16 cellular contexts compared by ENCODE assay signal in the genomic region with DNA sequence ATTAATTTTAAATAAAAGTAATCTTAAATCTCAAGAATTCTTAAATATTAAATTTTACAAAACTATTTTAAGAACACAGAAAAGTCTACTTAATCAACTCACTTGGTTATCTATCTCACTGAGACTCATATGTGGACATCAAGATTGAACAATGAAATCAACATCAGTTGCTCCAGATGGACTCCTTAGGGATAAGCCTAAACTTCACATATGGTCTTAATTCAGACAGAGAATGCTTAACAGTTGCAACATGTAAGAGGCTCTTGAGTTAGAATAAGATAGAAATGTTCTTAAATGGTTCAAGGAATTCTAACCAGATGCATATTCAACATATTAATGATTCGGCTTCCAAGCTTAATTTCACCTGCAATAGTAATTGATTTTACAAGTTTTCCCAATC.
"Had no signal": no experiment of that assay in that cellular context is flagged by ENCODE, and none has a peak within 500 bp of the region (broad histone marks: within the 10 kb centered on the region; RNA-seq: fewer than 3 reads in every experiment).

No MANE protein-coding gene starts in this region.

- H3K27me3 ChIP-seq: thyroid gland had no signal

- H3K4me1 ChIP-seq: thyroid gland had no signal

- H3K9me3 Mint-ChIP-seq: neural crest cell had no signal

- DNase-seq: activated CD4-positive, alpha-beta T cell treated with anti-CD3 and anti-CD28 coated beads for 36 hours; activated CD4-positive, alpha-beta T cell treated with anti-CD3 and anti-CD28 coated beads, Interleukin-2, amount 50 U/mL, for 48 hours; activated gamma-delta T cell; effector CD8-positive, alpha-beta T cell; left ventricle myocardium superior; naive B cell; stimulated activated CD4-positive, alpha-beta T cell treated with anti-CD3 and anti-CD28 coated beads, Interleukin-2, amount 100 ng/mL, for 24 hours; stimulated activated naive CD4-positive, alpha-beta T cell treated with Interleukin-2 at 50 U/mL for 16 hours; thyroid gland had no signal

- H3K4me1 Mint-ChIP-seq: activated CD4-positive, alpha-beta T cell treated with anti-CD3 and anti-CD28 coated beads for 36 hours; memory B cell; naive B cell; neural crest cell; WTC11 had no signal

- H3K4me3 Mint-ChIP-seq: activated CD4-positive, alpha-beta T cell treated with anti-CD3 and anti-CD28 coated beads for 36 hours; dendritic cell treated with granulocyte-macrophage colony-stimulating factor and Interleukin-4, amounts not matched to agents 40 ng/mL and 50 ng/mL, for 4 days; memory B cell; naive B cell; neural crest cell; T-helper 2 cell treated with Interferon-gamma antibody and Interleukin-4, amounts not matched to agents 5 μg/mL and 100 μg/mL, for 36 hours; WTC11 had no signal

- H3K36me3 ChIP-seq: thyroid gland had no signal

- H3K36me3 Mint-ChIP-seq: memory B cell, naive B cell, WTC11 had no signal

- H3K27ac ChIP-seq: thyroid gland had no signal

- H3K27ac Mint-ChIP-seq: activated CD4-positive, alpha-beta T cell treated with anti-CD3 and anti-CD28 coated beads for 36 hours; activated naive CD4-positive, alpha-beta T cell treated with anti-CD3 and anti-CD28 coated beads, Interleukin-2, amount 50 U/mL, for 72 hours; dendritic cell treated with granulocyte-macrophage colony-stimulating factor and Interleukin-4, amounts not matched to agents 40 ng/mL and 50 ng/mL, for 4 days; memory B cell; naive B cell; progenitor cell of endocrine pancreas; T-helper 2 cell treated with Interferon-gamma antibody and Interleukin-4, amounts not matched to agents 5 μg/mL and 100 μg/mL, for 36 hours; WTC11 had no signal

- H3K4me3 ChIP-seq: thyroid gland had no signal

- H3K27me3 Mint-ChIP-seq: activated CD4-positive, alpha-beta T cell treated with anti-CD3 and anti-CD28 coated beads for 36 hours; dendritic cell treated with granulocyte-macrophage colony-stimulating factor and Interleukin-4, amounts not matched to agents 40 ng/mL and 50 ng/mL, for 4 days; memory B cell; naive B cell; progenitor cell of endocrine pancreas had no signal

- H3K9me3 ChIP-seq: thyroid gland had no signal
